Comparison of ENCODE assay signal across 23 cellular contexts in genomic region chr19:55095260-55096060, GRCh38. TPM values are rescaled to one million over a fixed set of nuclear protein-coding genes. Genes with fewer than 3 reads are reported as not detected.
A peak's percentile ranks its signal among the peaks of the same experiment; 100 is the strongest.
DNase-seq lines count a peak whose midpoint lies in the region; ATAC-seq and TF ChIP-seq lines count a peak whose summit lies in the region.
"Had no signal": no experiment of that assay in that cellular context is flagged by ENCODE, and none has a peak within 500 bp of the region (broad histone marks: within the 10 kb centered on the region; RNA-seq: fewer than 3 reads in every experiment).

No MANE protein-coding gene starts in this region.

- no peak overlapping the region for H3K4me3 ChIP-seq in HEK293 (ENCODE audit: low read depth, low read length)
- H3K4me3 ChIP-seq: ascending aorta, heart left ventricle, PC-9, vagina had no signal

- no peak overlapping the region; the same call in 1 of the 2 replicates for H3K27ac ChIP-seq in HEK293 (ENCODE audit: extremely low read depth, low read depth, low read length)
- H3K27ac ChIP-seq: ascending aorta, PC-9, vagina had no signal

- H3K4me3 Mint-ChIP-seq in WTC11 (no peak overlapping the region), neural crest cell (peak overlapping the region; percentile 39)
- H3K4me3 Mint-ChIP-seq: activated CD4-positive, alpha-beta T cell treated with anti-CD3 and anti-CD28 coated beads, Interleukin-2, amount 10 ng/mL, durations not matched to agents 24 days and 14 days; activated naive CD4-positive, alpha-beta T cell treated with anti-CD3 and anti-CD28 coated beads for 36 hours; naive B cell had no signal

- H3K27ac Mint-ChIP-seq in WTC11 (no peak overlapping the region), neural crest cell (ENCODE audit: unreplicated experiment) (no peak overlapping the region)
- H3K27ac Mint-ChIP-seq: activated CD4-positive, alpha-beta T cell treated with anti-CD3 and anti-CD28 coated beads, Interleukin-2, amount 10 ng/mL, durations not matched to agents 24 days and 14 days; activated naive CD4-positive, alpha-beta T cell treated with anti-CD3 and anti-CD28 coated beads for 36 hours had no signal

- no peaks in the 10 kb centered on the region for H3K4me1 ChIP-seq in HEK293 (ENCODE audit: control insufficient read depth, insufficient read depth, low read length)
- H3K4me1 ChIP-seq: ascending aorta, BE2C, vagina had no signal

- peaks cover 8% of the 10 kb centered on the region; the same call in 1 of the 2 replicates for H3K36me3 Mint-ChIP-seq in WTC11
- H3K36me3 Mint-ChIP-seq in neural crest cell (ENCODE audit: low read depth): no peaks in the 10 kb centered on the region

- H3K9me3 Mint-ChIP-seq in WTC11 (no peaks in the 10 kb centered on the region), neural crest cell (no peaks in the 10 kb centered on the region)
- H3K9me3 Mint-ChIP-seq: activated CD4-positive, alpha-beta T cell treated with anti-CD3 and anti-CD28 coated beads, Interleukin-2, amount 10 ng/mL, durations not matched to agents 24 days and 14 days; activated naive CD4-positive, alpha-beta T cell treated with anti-CD3 and anti-CD28 coated beads for 36 hours; naive B cell had no signal

- TF ChIP-seq CTCF in HEK293 (tag by site-specific recombination; IDR thresholded peaks at IDR 0.05) (no peak), WTC11 (IDR thresholded peaks at IDR 0.05) (no peak), neural crest cell (conservative IDR thresholded peaks at IDR 0.05) (no peak)

- POLR2A ChIA-PET in HEK293 (lab: Yijun Ruan, JAX) (interaction anchor here (2.0 kb wide), 1 partner anchor 22 kb away, joined by 5 read pairs; the partner anchor contains the start of gene PPP1R12C), WTC11 (lab: Charles Lee) (interaction anchor here (0.8 to 1.6 kb wide), 4 partner anchors 9 to 45 kb away, joined by 3 to 8 read pairs (median 6); partner anchors contain the start of gene PPP1R12C)

- ATAC-seq in WTC11 (peak; percentile 16), GM21576 (IDR thresholded peaks at IDR 0.05; ENCODE audit: unreplicated experiment) (no peak), GM18858 (IDR thresholded peaks at IDR 0.05; ENCODE audit: unreplicated experiment) (no peak)
- ATAC-seq: heart left ventricle had no signal

- H3K9me3 ChIP-seq in HEK293 (ENCODE audit: control insufficient read depth, insufficient read depth, low read depth, low read length): no peaks in the 10 kb centered on the region
- H3K9me3 ChIP-seq: ascending aorta, BE2C, heart left ventricle, vagina had no signal

- CTCF ChIA-PET in HEK293 (lab: Yijun Ruan, JAX) (interaction anchor here (0.6 to 1.8 kb wide), 2 partner anchors 46 to 75 kb away, joined by 4 to 6 read pairs; no protein-coding TSS in a partner anchor), WTC11 (lab: Charles Lee) (interaction anchor here (1.0 to 2.9 kb wide), 17 partner anchors 8 to 408 kb away, joined by 3 to 23 read pairs (median 4); partner anchors contain the start of genes DNAAF3, EPS8L1, PPP1R12C and RDH13)

- no peaks in the 10 kb centered on the region; the same call in 1 of the 2 replicates for H3K27me3 Mint-ChIP-seq in WTC11 (ENCODE audit: low read depth)
- no peaks in the 10 kb centered on the region for H3K27me3 Mint-ChIP-seq in neural crest cell (ENCODE audit: low read depth)
- H3K27me3 Mint-ChIP-seq: activated CD4-positive, alpha-beta T cell treated with anti-CD3 and anti-CD28 coated beads, Interleukin-2, amount 10 ng/mL, durations not matched to agents 24 days and 14 days; naive B cell had no signal

- peaks cover 4 to 47% of the 10 kb centered on the region in 2 experiments; a peak in 2 of 3 replicates for H3K36me3 ChIP-seq in HEK293 (ENCODE audit: control insufficient read depth in 2 of 2, insufficient read depth in 1 of 2, low read length in 2 of 2)

- peaks cover 14% of the 10 kb centered on the region for H3K4me1 Mint-ChIP-seq in WTC11
- H3K4me1 Mint-ChIP-seq in neural crest cell: peaks cover 10% of the 10 kb centered on the region
- H3K4me1 Mint-ChIP-seq: activated CD4-positive, alpha-beta T cell treated with anti-CD3 and anti-CD28 coated beads, Interleukin-2, amount 10 ng/mL, durations not matched to agents 24 days and 14 days had no signal

- DNase-seq in ELR (ENCODE audit: low read depth) (peak; percentile 18), WTC11 (ENCODE audit: low spot score) (peak; percentile 60), neural crest cell (ENCODE audit: low read depth, low spot score) (no peak), T1000 (lab: John Stamatoyannopoulos, UW) (no peak)
- DNase-seq: activated CD4-positive, alpha-beta T cell treated with anti-CD3 and anti-CD28 coated beads, Interleukin-2, amount 10 ng/mL, durations not matched to agents 24 days and 14 days; activated naive CD4-positive, alpha-beta T cell treated with anti-CD3 and anti-CD28 coated beads for 36 hours; BE2C; Calu3; GOT3; KG1; naive B cell; NCI-H1092 treated with DMSO at 0.1 percent for 48 hours; NCI-H2081 treated with DMSO at 0.1 percent for 48 hours; NCI-H526; stimulated activated CD4-positive, alpha-beta T cell treated with anti-CD3 and anti-CD28 coated beads, Interleukin-2, amount 100 ng/mL, for 48 hours had no signal

TF ChIP-seq in HEK293, 187 proteins besides CTCF, POLR2A, EP300 and RAD21 (continues in another document):
- TF ChIP-seq ZNF350 (tag by site-specific recombination; IDR thresholded peaks at IDR 0.05) (no peak), ELK4 (IDR thresholded peaks at IDR 0.05; ENCODE audit: borderline replicate concordance, low read depth, low read length) (no peak), SP2 (tag by site-specific recombination; IDR thresholded peaks at IDR 0.05) (0 out of 2 replicates have a peak, but pooled peaks have one; percentile 16), ZBTB17 (tag by site-specific recombination; IDR thresholded peaks at IDR 0.05) (0 out of 2 replicates have a peak, but pooled peaks have one; percentile 32), ZNF704 (tag by site-specific recombination; IDR thresholded peaks at IDR 0.05) (no peak), SCRT2 (tag by site-specific recombination; IDR thresholded peaks at IDR 0.05) (no peak), ZNF600 (tag by site-specific recombination; IDR thresholded peaks at IDR 0.05) (no peak), ZNF169 (tag by site-specific recombination; IDR thresholded peaks at IDR 0.05) (no peak)

TF ChIP-seq in WTC11, 78 proteins besides CTCF, POLR2A, EP300 and RAD21:
- TF ChIP-seq ZBTB21 (CRISPR knock-in tag; IDR thresholded peaks at IDR 0.05; ENCODE audit: borderline replicate concordance): no peak

RNA-seq across cellular contexts. Expression of gene EPS8L1, which starts 19.8 kb away (rescaled TPM):
- 38.9 to 43.8 TPM (median 42.8 TPM) in 3 replicates for total RNA-seq in WTC11 (2021)
- total RNA-seq in neural crest cell: 22.4 TPM in 2 replicates
- total RNA-seq: ascending aorta had no signal

RNA-seq across cellular contexts. Expression of gene PPP1R12C, which starts 22.0 kb away (rescaled TPM):
- 88.4 to 99.3 TPM (median 92.3 TPM) in 3 replicates for total RNA-seq in WTC11 (2021)
- total RNA-seq in neural crest cell: 107 and 108 TPM in 2 replicates

RNA-seq across cellular contexts. Expression of gene RDH13, which starts 32.5 kb away (rescaled TPM):
- 35.3 to 39.5 TPM (median 38.4 TPM) in 3 replicates for total RNA-seq in WTC11 (2021)
- 19.9 and 20.4 TPM in 2 replicates for total RNA-seq in neural crest cell

RNA-seq across cellular contexts. Expression of gene TNNT1, which starts 53.5 kb away (rescaled TPM):
- total RNA-seq in WTC11 (2021): 50.6 to 127 TPM (median 108 TPM) in 3 replicates
- total RNA-seq in neural crest cell: 1.1 TPM in 1 of 2 replicates, not detected in the other
- total RNA-seq: activated naive CD4-positive, alpha-beta T cell treated with anti-CD3 and anti-CD28 coated beads for 36 hours; ascending aorta; kidney had no signal

RNA-seq across cellular contexts. Expression of gene GP6, which starts 57.4 kb away (rescaled TPM):
- 0.41 to 1.1 TPM (median 0.61 TPM) in 3 replicates for total RNA-seq in WTC11 (2021)
- 0.33 and 0.39 TPM in 2 replicates for total RNA-seq in neural crest cell
- total RNA-seq: activated naive CD4-positive, alpha-beta T cell treated with anti-CD3 and anti-CD28 coated beads for 36 hours; ascending aorta had no signal

Comparison
In these comparisons a context has a peak if more than half of its experiments do, and no peak if none do; other contexts are left out.
1. DNase-seq: peak in ELR (single experiment) and WTC11 (single experiment); none in neural crest cell (single experiment) and T1000 (single experiment).